In the genomic region with DNA sequence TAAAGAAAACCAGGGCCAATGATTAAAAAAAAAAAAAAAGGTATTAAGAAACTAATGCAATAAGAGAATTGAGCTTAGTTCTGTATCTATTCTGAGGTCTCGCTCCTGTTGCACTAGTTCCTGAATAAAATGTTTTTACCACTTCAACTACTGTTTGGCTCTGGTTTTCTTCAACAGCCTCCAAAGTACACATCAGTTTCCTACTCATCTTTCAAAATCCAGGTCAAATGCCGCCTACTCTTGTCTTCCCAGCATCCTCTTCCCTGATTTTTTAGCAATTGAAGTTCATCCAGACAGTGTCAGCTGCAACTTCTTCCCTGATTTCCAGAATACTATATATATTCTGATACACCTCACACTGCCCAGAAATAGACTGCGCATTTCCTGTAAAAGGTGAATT, we compare ENCODE assay signal across 11 cellular contexts. TPM values are rescaled to one million over a fixed set of nuclear protein-coding genes. Genes with fewer than 3 reads are reported as not detected.
A peak's percentile ranks its signal among the peaks of the same experiment; 100 is the strongest.
DNase-seq lines count a peak whose midpoint lies in the region; ATAC-seq, FAIRE-seq and TF ChIP-seq lines count a peak whose summit lies in the region.
"Had no signal": no experiment of that assay in that cellular context is flagged by ENCODE, and none has a peak within 500 bp of the region (broad histone marks: within the 10 kb centered on the region; RNA-seq: fewer than 3 reads in every experiment).

No MANE protein-coding gene starts in this region.

- peaks cover 14% of the 10 kb centered on the region for H3K79me2 ChIP-seq in GM23248 (ENCODE audit: insufficient read depth)

- H3K4me2 ChIP-seq in A549 (peak overlapping the region; percentile 99; the same call in 2 of the 3 replicates), GM23248 (ENCODE audit: unreplicated experiment) (no peak overlapping the region)

- TF ChIP-seq CTCF in A549 (IDR thresholded peaks at IDR 0.05): no peak

- H3K9me3 ChIP-seq in A549 (no peaks in the 10 kb centered on the region), GM23248 (ENCODE audit: low read depth) (no peaks in the 10 kb centered on the region)

- no peaks in the 10 kb centered on the region for H3K9me2 ChIP-seq in GM23248 (ENCODE audit: insufficient read depth)

- no peaks in the 10 kb centered on the region for H3K27me3 Mint-ChIP-seq in activated naive CD8-positive, alpha-beta T cell treated with anti-CD3 and anti-CD28 coated beads, Interleukin-2, amount 50 U/mL, for 24 hours
- H3K27me3 Mint-ChIP-seq in memory B cell: no peaks in the 10 kb centered on the region

- in situ Hi-C loops in GM23248 (cut with MboI): no loop called here

- H3K9ac ChIP-seq in GM23248: no peak overlapping the region

- TF ChIP-seq RAD21 in A549 (conservative IDR thresholded peaks at IDR 0.05 in 1 of 2, IDR thresholded peaks at IDR 0.05 in 1 of 2): no peak

- no peaks in the 10 kb centered on the region for H3K27me3 ChIP-seq in GM23248 (replicated peaks; ENCODE audit: insufficient read depth)

- POLR2A ChIA-PET in A549 (lab: Yijun Ruan, JAX): no interaction called here

- ATAC-seq in A549 (no peak), memory B cell (ENCODE audit: low read depth) (no peak), Right ventricle myocardium superior (ENCODE audit: poor library complexity) (no peak)
- no peak for ATAC-seq in activated naive CD8-positive, alpha-beta T cell treated with anti-CD3 and anti-CD28 coated beads, Interleukin-2, amount 50 U/mL, for 24 hours

- DNase-seq in A549 (ENCODE audit: low read depth in 1 of 2, low spot score in 1 of 2) (no peak), GM23248 (no peak), memory B cell (ENCODE audit: low spot score in 2 of 2) (no peak), ecto neural progenitor cell (ENCODE audit: low spot score) (no peak), 8988T (no peak), GDM1 (lab: John Stamatoyannopoulos, UW) (no peak), Right ventricle myocardium superior (no peak)
- no peak for DNase-seq in activated naive CD8-positive, alpha-beta T cell treated with anti-CD3 and anti-CD28 coated beads, Interleukin-2, amount 50 U/mL, for 24 hours
- DNase-seq: activated CD8-positive, alpha-beta memory T cell treated with anti-CD3 and anti-CD28 coated beads, Interleukin-2, amount 50 U/mL, for 4 hours; NCI-H1417 had no signal

- no peak for TF ChIP-seq POLR2A in A549 (IDR thresholded peaks at IDR 0.05; ENCODE audit: low read length)

- CTCF ChIA-PET in A549 (lab: Yijun Ruan, JAX): interaction anchor here (0.6 to 1.0 kb wide), 2 partner anchors 20 to 266 kb away, joined by 4 to 5 read pairs; no protein-coding TSS in a partner anchor

- H3K4me3 ChIP-seq in A549 (no peak overlapping the region), GM23248 (no peak overlapping the region)

- 94% methylated on average over 3 of the region's 3 CpGs for WGBS in A549 (ENCODE audit: missing lambda C conversion rate)
- WGBS in GM23248 (ENCODE audit: low coverage in 1 of 2, low lambda C conversion rate in 2 of 2, missing lambda C conversion rate in 2 of 2), 2 experiments: 84 to 88% methylated on average over 3 of the region's 3 CpGs

- peaks cover 14% of the 10 kb centered on the region for H3F3A ChIP-seq in GM23248 (ENCODE audit: insufficient read depth)

- H3K9me3 Mint-ChIP-seq in activated naive CD8-positive, alpha-beta T cell treated with anti-CD3 and anti-CD28 coated beads, Interleukin-2, amount 50 U/mL, for 24 hours: no peaks in the 10 kb centered on the region
- no peaks in the 10 kb centered on the region for H3K9me3 Mint-ChIP-seq in memory B cell

- peak overlapping the region; percentile 99 for H2AFZ ChIP-seq in GM23248

- no peaks in the 10 kb centered on the region for H4K20me1 ChIP-seq in GM23248 (ENCODE audit: insufficient read depth)

- peak overlapping the region; percentile 91 for H3K4me3 Mint-ChIP-seq in activated naive CD8-positive, alpha-beta T cell treated with anti-CD3 and anti-CD28 coated beads, Interleukin-2, amount 50 U/mL, for 24 hours
- peak overlapping the region; percentile 67 for H3K4me3 Mint-ChIP-seq in memory B cell

- peaks cover 2% of the 10 kb centered on the region for H3K36me3 Mint-ChIP-seq in activated naive CD8-positive, alpha-beta T cell treated with anti-CD3 and anti-CD28 coated beads, Interleukin-2, amount 50 U/mL, for 24 hours (ENCODE audit: low read depth)
- peaks cover 1% of the 10 kb centered on the region for H3K36me3 Mint-ChIP-seq in memory B cell

- peaks cover 18% of the 10 kb centered on the region for H3K4me1 Mint-ChIP-seq in activated naive CD8-positive, alpha-beta T cell treated with anti-CD3 and anti-CD28 coated beads, Interleukin-2, amount 50 U/mL, for 24 hours
- peaks cover 15% of the 10 kb centered on the region for H3K4me1 Mint-ChIP-seq in memory B cell

- peak overlapping the region; percentile 68 for H3K27ac Mint-ChIP-seq in activated naive CD8-positive, alpha-beta T cell treated with anti-CD3 and anti-CD28 coated beads, Interleukin-2, amount 50 U/mL, for 24 hours
- H3K27ac Mint-ChIP-seq in memory B cell: no peak overlapping the region

- no peaks in the 10 kb centered on the region for H3K36me3 ChIP-seq in GM23248 (ENCODE audit: low read depth)

- peaks cover 23% of the 10 kb centered on the region for H3K4me1 ChIP-seq in A549
- H3K4me1 ChIP-seq in GM23248 (ENCODE audit: insufficient read depth): peaks cover 14% of the 10 kb centered on the region

- H3K27ac ChIP-seq in A549 (no peak overlapping the region), GM23248 (peak overlapping the region; percentile 17; the same call in 1 of the 2 replicates)

- FAIRE-seq in A549 (lab: Jason Lieb, UNC): no peak
- FAIRE-seq: islet of Langerhans had no signal

- TF ChIP-seq EP300 in A549 (IDR thresholded peaks at IDR 0.05): no peak

- intact Hi-C loops in Right ventricle myocardium superior (cut with DNase I): no loop called here

TF ChIP-seq in A549, 52 proteins besides CTCF, POLR2A, EP300 and RAD21:
- TF ChIP-seq, protein P1, sequence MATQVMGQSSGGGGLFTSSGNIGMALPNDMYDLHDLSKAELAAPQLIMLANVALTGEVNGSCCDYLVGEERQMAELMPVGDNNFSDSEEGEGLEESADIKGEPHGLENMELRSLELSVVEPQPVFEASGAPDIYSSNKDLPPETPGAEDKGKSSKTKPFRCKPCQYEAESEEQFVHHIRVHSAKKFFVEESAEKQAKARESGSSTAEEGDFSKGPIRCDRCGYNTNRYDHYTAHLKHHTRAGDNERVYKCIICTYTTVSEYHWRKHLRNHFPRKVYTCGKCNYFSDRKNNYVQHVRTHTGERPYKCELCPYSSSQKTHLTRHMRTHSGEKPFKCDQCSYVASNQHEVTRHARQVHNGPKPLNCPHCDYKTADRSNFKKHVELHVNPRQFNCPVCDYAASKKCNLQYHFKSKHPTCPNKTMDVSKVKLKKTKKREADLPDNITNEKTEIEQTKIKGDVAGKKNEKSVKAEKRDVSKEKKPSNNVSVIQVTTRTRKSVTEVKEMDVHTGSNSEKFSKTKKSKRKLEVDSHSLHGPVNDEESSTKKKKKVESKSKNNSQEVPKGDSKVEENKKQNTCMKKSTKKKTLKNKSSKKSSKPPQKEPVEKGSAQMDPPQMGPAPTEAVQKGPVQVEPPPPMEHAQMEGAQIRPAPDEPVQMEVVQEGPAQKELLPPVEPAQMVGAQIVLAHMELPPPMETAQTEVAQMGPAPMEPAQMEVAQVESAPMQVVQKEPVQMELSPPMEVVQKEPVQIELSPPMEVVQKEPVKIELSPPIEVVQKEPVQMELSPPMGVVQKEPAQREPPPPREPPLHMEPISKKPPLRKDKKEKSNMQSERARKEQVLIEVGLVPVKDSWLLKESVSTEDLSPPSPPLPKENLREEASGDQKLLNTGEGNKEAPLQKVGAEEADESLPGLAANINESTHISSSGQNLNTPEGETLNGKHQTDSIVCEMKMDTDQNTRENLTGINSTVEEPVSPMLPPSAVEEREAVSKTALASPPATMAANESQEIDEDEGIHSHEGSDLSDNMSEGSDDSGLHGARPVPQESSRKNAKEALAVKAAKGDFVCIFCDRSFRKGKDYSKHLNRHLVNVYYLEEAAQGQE (IDR thresholded peaks at IDR 0.05): no peak
- TF ChIP-seq SMC3 (IDR thresholded peaks at IDR 0.05) (no peak), NR3C1 (IDR thresholded peaks at IDR 0.05) (no peak), SREBF2 (IDR thresholded peaks at IDR 0.05) (no peak), TFCP2L1 (CRISPR knock-in tag; IDR thresholded peaks at IDR 0.05) (no peak), PHF8 (IDR thresholded peaks at IDR 0.05; ENCODE audit: borderline replicate concordance, low read depth) (no peak), ZSCAN20 (CRISPR knock-in tag; IDR thresholded peaks at IDR 0.05) (no peak), FOSB (CRISPR knock-in tag; IDR thresholded peaks at IDR 0.05) (no peak)
- TF ChIP-seq, protein P2, sequence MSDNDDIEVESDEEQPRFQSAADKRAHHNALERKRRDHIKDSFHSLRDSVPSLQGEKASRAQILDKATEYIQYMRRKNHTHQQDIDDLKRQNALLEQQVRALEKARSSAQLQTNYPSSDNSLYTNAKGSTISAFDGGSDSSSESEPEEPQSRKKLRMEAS (IDR thresholded peaks at IDR 0.05): no peak
- TF ChIP-seq, protein P3, sequence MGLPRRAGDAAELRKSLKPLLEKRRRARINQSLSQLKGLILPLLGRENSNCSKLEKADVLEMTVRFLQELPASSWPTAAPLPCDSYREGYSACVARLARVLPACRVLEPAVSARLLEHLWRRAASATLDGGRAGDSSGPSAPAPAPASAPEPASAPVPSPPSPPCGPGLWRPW (IDR thresholded peaks at IDR 0.05): no peak

RNA-seq across cellular contexts. Expression of a gene that starts 1.4 kb away (rescaled TPM):
- polyA plus RNA-seq in A549 (2011; rRNA removed) (15.8 and 20.7 TPM in 2 replicates), A549 (2017; fragmentation: RNase III; extraction: RNeasy Plus Mini Kit Qiagen cat#74134 plus additional on column Dnase treatment) (10.2 to 11.9 TPM (median 10.6 TPM) in 3 replicates), GM23248 (2016; fragmentation: Nextera tagmentation; extraction: Ambion mirVana) (9.4 and 9.9 TPM in 2 replicates)
- 5.9 and 6.8 TPM in 2 replicates for polyA plus RNA-seq in A549 (2012; cell fraction: cytosol; rRNA removed)
- 5.4 and 8.7 TPM in 2 replicates for polyA plus RNA-seq in A549 (2012; cell fraction: nucleus; rRNA removed)
- 10.4 and 10.6 TPM in 2 replicates for polyA minus RNA-seq in A549 (2011; rRNA and poly(A)+ RNA removed)
- 9.5 and 14.5 TPM in 2 replicates for total RNA-seq in GM23248 (2014; rRNA removed; shearing (Covaris generic))
- total RNA-seq in Right ventricle myocardium superior: 21.0 TPM

RNA-seq across cellular contexts. Expression of a gene that starts 41.6 kb away (rescaled TPM):
- polyA plus RNA-seq in A549 (2011; rRNA removed) (not detected in 2 replicates), A549 (2017; fragmentation: RNase III; extraction: RNeasy Plus Mini Kit Qiagen cat#74134 plus additional on column Dnase treatment) (not detected in 3 replicates), GM23248 (2016; fragmentation: Nextera tagmentation; extraction: Ambion mirVana) (not detected in 2 replicates)
- not detected in 2 replicates for polyA plus RNA-seq in A549 (2012; cell fraction: cytosol; rRNA removed)
- polyA plus RNA-seq in A549 (2012; cell fraction: nucleus; rRNA removed): not detected in 2 replicates
- polyA minus RNA-seq in A549 (2011; rRNA and poly(A)+ RNA removed): not detected in 2 replicates
- not detected in 2 replicates for total RNA-seq in GM23248 (2014; rRNA removed; shearing (Covaris generic))
- 0.38 TPM for total RNA-seq in Right ventricle myocardium superior
